8 cellular contexts compared by ENCODE assay signal in genomic region chr17:19647697-19648474, GRCh38. TPM values are rescaled to one million over a fixed set of nuclear protein-coding genes. Genes with fewer than 3 reads are reported as not detected.
DNase-seq lines count a peak whose midpoint lies in the region; ATAC-seq lines count a peak whose summit lies in the region.

No MANE protein-coding gene starts in this region.

- H3K27ac Mint-ChIP-seq in activated CD4-positive, alpha-beta memory T cell treated with anti-CD3 and anti-CD28 coated beads for 36 hours, result peak overlapping the region; percentile 86
- peak overlapping the region; percentile 93 for H3K27ac Mint-ChIP-seq in stimulated activated naive CD8-positive, alpha-beta T cell treated with anti-CD3 and anti-CD28 coated beads, Interleukin-15, Interleukin-2, amounts not matched to agents 100 ng/mL and 50 ng/mL, for 24 hours

- POLR2A ChIA-PET in activated CD4-positive, alpha-beta memory T cell treated with anti-CD3 and anti-CD28 coated beads for 36 hours (lab: Charles Lee), result interaction anchor here (0.6 to 1.7 kb wide), 7 partner anchors 14 to 285 kb away, joined by 3 to 4 read pairs (median 3); partner anchors contain the start of genes B9D1 and SLC47A1

- H3K27ac ChIP-seq in esophagus (ENCODE audit: low read depth in 2 of 2, low read length in 1 of 2), result peak overlapping the region; percentile 97 to 98

- intact Hi-C loops in activated CD4-positive, alpha-beta memory T cell treated with anti-CD3 and anti-CD28 coated beads for 36 hours (cut with micrococcal nuclease), result loop anchor here (2.0 to 5.0 kb wide), 4 partner anchors 119 to 271 kb away; partner anchors contain the start of gene MAPK7

- CTCF ChIA-PET in activated CD4-positive, alpha-beta memory T cell treated with anti-CD3 and anti-CD28 coated beads for 36 hours (lab: Charles Lee), result interaction anchor here (1.3 to 6.0 kb wide), 9 partner anchors 9 to 285 kb away, joined by 3 to 50 read pairs (median 14); partner anchors contain the start of gene B9D1

- in situ Hi-C loops in ACHN (cut with HindIII; ENCODE audit: low pct_ligation_motif_present, low pct_unique_long_range_greater_than_20kb, low sequenced_read_pairs), result no loop called here

- H3K27me3 Mint-ChIP-seq in activated CD4-positive, alpha-beta memory T cell treated with anti-CD3 and anti-CD28 coated beads for 36 hours, result no peaks in the 10 kb centered on the region
- no peaks in the 10 kb centered on the region for H3K27me3 Mint-ChIP-seq in stimulated activated naive CD8-positive, alpha-beta T cell treated with anti-CD3 and anti-CD28 coated beads, Interleukin-15, Interleukin-2, amounts not matched to agents 100 ng/mL and 50 ng/mL, for 24 hours

- H3K4me1 ChIP-seq in esophagus (ENCODE audit: control insufficient read depth in 2 of 2, insufficient read depth in 2 of 2, low read length in 1 of 2) (peaks cover 3 to 5% of the 10 kb centered on the region in 2 donors), mononuclear cell (ENCODE audit: insufficient read depth, low read length) (peaks cover 26% of the 10 kb centered on the region)

- ATAC-seq in GM18502 (IDR thresholded peaks at IDR 0.05; ENCODE audit: poor library complexity, unreplicated experiment) (peak; percentile 31), HG03039 (IDR thresholded peaks at IDR 0.05; ENCODE audit: unreplicated experiment) (peak; percentile 3)

- H3K4me3 ChIP-seq in esophagus (ENCODE audit: low read depth in 1 of 2, low read length in 2 of 2) (peak overlapping the region; percentile 74 to 75), mononuclear cell (ENCODE audit: low read length) (peak overlapping the region; percentile 76)

- peaks cover 36% of the 10 kb centered on the region for H3K4me1 Mint-ChIP-seq in activated CD4-positive, alpha-beta memory T cell treated with anti-CD3 and anti-CD28 coated beads for 36 hours (ENCODE audit: low read depth)
- H3K4me1 Mint-ChIP-seq in stimulated activated naive CD8-positive, alpha-beta T cell treated with anti-CD3 and anti-CD28 coated beads, Interleukin-15, Interleukin-2, amounts not matched to agents 100 ng/mL and 50 ng/mL, for 24 hours (ENCODE audit: low read depth), result peaks cover 38% of the 10 kb centered on the region

- no peaks in the 10 kb centered on the region for H3K36me3 ChIP-seq in esophagus (ENCODE audit: control insufficient read depth in 2 of 2, insufficient read depth in 2 of 2, low read length in 1 of 2)

- WGBS in esophagus, 2 donors, result 1 to 2% methylated on average over 37 of the region's 37 CpGs

- H3K27me3 ChIP-seq in esophagus (ENCODE audit: control insufficient read depth in 1 of 2, insufficient read depth in 2 of 2, low read length in 2 of 2) (no peaks in the 10 kb centered on the region), mononuclear cell (ENCODE audit: insufficient read depth, low read length) (no peaks in the 10 kb centered on the region)

- H3K9me3 ChIP-seq in esophagus (ENCODE audit: control insufficient read depth in 2 of 2, insufficient read depth in 1 of 2, low read depth in 1 of 2, low read length in 1 of 2) (no peaks in the 10 kb centered on the region), mononuclear cell (ENCODE audit: low read depth, low read length) (no peaks in the 10 kb centered on the region)

- no peaks in the 10 kb centered on the region for H3K9me3 Mint-ChIP-seq in activated CD4-positive, alpha-beta memory T cell treated with anti-CD3 and anti-CD28 coated beads for 36 hours
- H3K9me3 Mint-ChIP-seq in stimulated activated naive CD8-positive, alpha-beta T cell treated with anti-CD3 and anti-CD28 coated beads, Interleukin-15, Interleukin-2, amounts not matched to agents 100 ng/mL and 50 ng/mL, for 24 hours, result no peaks in the 10 kb centered on the region

- H3K36me3 Mint-ChIP-seq in activated CD4-positive, alpha-beta memory T cell treated with anti-CD3 and anti-CD28 coated beads for 36 hours, result no peaks in the 10 kb centered on the region
- H3K36me3 Mint-ChIP-seq in stimulated activated naive CD8-positive, alpha-beta T cell treated with anti-CD3 and anti-CD28 coated beads, Interleukin-15, Interleukin-2, amounts not matched to agents 100 ng/mL and 50 ng/mL, for 24 hours (ENCODE audit: low read depth), result no peaks in the 10 kb centered on the region

- DNase-seq in ACHN, result peak; percentile 75
- peak; percentile 60 for DNase-seq in NCI-H510A (lab: John Stamatoyannopoulos, UW)
- peak; percentile 59 for DNase-seq in activated CD4-positive, alpha-beta memory T cell treated with anti-CD3 and anti-CD28 coated beads for 36 hours

- peak overlapping the region; percentile 91 for H3K4me3 Mint-ChIP-seq in activated CD4-positive, alpha-beta memory T cell treated with anti-CD3 and anti-CD28 coated beads for 36 hours
- peak overlapping the region; percentile 91 for H3K4me3 Mint-ChIP-seq in stimulated activated naive CD8-positive, alpha-beta T cell treated with anti-CD3 and anti-CD28 coated beads, Interleukin-15, Interleukin-2, amounts not matched to agents 100 ng/mL and 50 ng/mL, for 24 hours

RNA-seq across cellular contexts. Expression of gene ALDH3A2, which starts 0.7 kb away (rescaled TPM):
- 10 to 100 TPM; 27.3 to 35.7 TPM for total RNA-seq in activated CD4-positive, alpha-beta memory T cell treated with anti-CD3 and anti-CD28 coated beads for 36 hours
- polyA plus RNA-seq in esophagus, result 100 to 1,000 TPM in 1 of 2 donors, 10 to 100 TPM in 1; 77.3 to 106 TPM
- total RNA-seq in mononuclear cell, result 18.9 TPM

Comparison
In these comparisons a context has a peak if more than half of its experiments do, and no peak if none do; other contexts are left out.
1. Peak in every context shown above with its lines: DNase-seq, ATAC-seq, H3K4me3 ChIP-seq and H3K27ac ChIP-seq.